Comparison of ENCODE assay signal across 14 cellular contexts in the genomic region with DNA sequence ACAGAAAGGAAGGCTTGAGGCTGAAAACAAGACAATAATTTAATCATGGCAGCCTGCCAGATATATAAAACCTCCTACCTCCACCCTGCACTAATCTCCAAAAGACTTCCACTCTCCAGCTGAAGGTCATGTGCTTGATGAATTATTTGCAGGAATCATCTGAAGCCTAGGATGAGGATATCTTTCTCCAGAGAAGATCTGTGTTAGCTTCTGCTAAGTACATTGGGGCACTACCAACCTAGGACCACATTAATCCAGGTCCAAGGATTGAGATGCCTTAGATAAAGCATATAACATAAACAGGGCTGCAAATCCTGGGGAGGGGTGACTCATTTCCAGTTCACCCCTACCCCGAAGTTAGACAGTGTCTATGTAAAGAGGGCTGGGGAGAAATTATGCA.
A peak's percentile ranks its signal among the peaks of the same experiment; 100 is the strongest.
DNase-seq lines count a peak whose midpoint lies in the region; ATAC-seq and TF ChIP-seq lines count a peak whose summit lies in the region.
"Had no signal": no experiment of that assay in that cellular context is flagged by ENCODE, and none has a peak within 500 bp of the region (broad histone marks: within the 10 kb centered on the region; RNA-seq: fewer than 3 reads in every experiment).

No MANE protein-coding gene starts in this region.

- no peak overlapping the region for H4K5ac ChIP-seq in IMR-90 (ENCODE audit: low read depth, low read length)

- no peak overlapping the region for H2BK5ac ChIP-seq in IMR-90 (ENCODE audit: low read depth, low read length, poor library complexity, severe bottlenecking)

- no peak overlapping the region; the same call in 1 of the 2 replicates for H2AK5ac ChIP-seq in IMR-90 (ENCODE audit: low read depth, low read length)

- TF ChIP-seq CTCF in IMR-90 (conservative IDR thresholded peaks at IDR 0.05; ENCODE audit: low read depth, low read length) = no peak
- TF ChIP-seq CTCF in lung (IDR thresholded peaks at IDR 0.05; ENCODE audit: control extremely low read depth, extremely low read depth) = no peak

- H3K14ac ChIP-seq in IMR-90 (replicated peaks; ENCODE audit: low read depth, low read length) = peak overlapping the region; percentile 47; the same call in 1 of the 2 replicates

- no peak overlapping the region for H3K4me2 ChIP-seq in IMR-90 (ENCODE audit: low read depth, low read length)
- H3K4me2 ChIP-seq: GM23338 had no signal

- intact Hi-C loops in IMR-90 (cut with micrococcal nuclease) = loop anchor here (5.0 kb wide), 1 partner anchor 35 kb away; no protein-coding TSS in a partner anchor

- H3K4me3 ChIP-seq in IMR-90 (ENCODE audit: insufficient read depth, low read depth, low read length) (no peak overlapping the region), adipocyte (ENCODE audit: low read length) (no peak overlapping the region), lung (no peak overlapping the region)
- H3K4me3 ChIP-seq: GM23338 had no signal

- no peak overlapping the region for H2AFZ ChIP-seq in IMR-90 (replicated peaks; ENCODE audit: low read length, poor library complexity)
- H2AFZ ChIP-seq: GM23338 had no signal

- H2BK20ac ChIP-seq in IMR-90 (ENCODE audit: low read depth, low read length) = no peak overlapping the region

- H3K79me1 ChIP-seq in IMR-90 (ENCODE audit: low read depth in 1 of 2, low read length in 2 of 2) = peaks cover 9 to 25% of the 10 kb centered on the region in 2 experiments

- H3K9ac ChIP-seq in IMR-90 (ENCODE audit: low read depth, low read length) (no peak overlapping the region), adipocyte (ENCODE audit: low read length) (no peak overlapping the region)

- H3K27ac ChIP-seq in IMR-90 (ENCODE audit: insufficient read depth, low read length) (no peak overlapping the region), lung (ENCODE audit: low read depth in 1 of 2, low read length in 1 of 2) (no peak overlapping the region)

- peak overlapping the region in 1 of 2 experiments; percentile 60; a peak in 1 of 4 replicates for H4K8ac ChIP-seq in IMR-90 (ENCODE audit: low read depth in 2 of 2, low read length in 2 of 2)

- dilution Hi-C loops in IMR-90 (cut with HindIII; ENCODE audit: low sequenced_read_pairs, unreplicated experiment) = no loop called here

- CTCF ChIA-PET in IMR-90 (lab: Yijun Ruan, JAX) = no interaction called here

- H3K4me1 ChIP-seq in IMR-90 (ENCODE audit: control insufficient read depth, insufficient read depth, low read length) (peaks cover 3% of the 10 kb centered on the region), adipocyte (ENCODE audit: control insufficient read depth, insufficient read depth, low read length) (peaks cover 6% of the 10 kb centered on the region), lung (ENCODE audit: control insufficient read depth in 2 of 2, insufficient read depth in 2 of 2, low read length in 2 of 2) (peaks cover 0 to 10% of the 10 kb centered on the region in 2 donors)

- no peak overlapping the region for H3K18ac ChIP-seq in IMR-90 (ENCODE audit: low read depth, low read length)

- H4K20me1 ChIP-seq in IMR-90 (ENCODE audit: insufficient read depth, low read length) = peaks cover 3% of the 10 kb centered on the region; the same call in 1 of the 2 replicates

- ATAC-seq in IMR-90 (ENCODE audit: low read depth) (peak; percentile 32), lung (ENCODE audit: insufficient read depth, low FRiP score) (peak; percentile 27), GM19328 (IDR thresholded peaks at IDR 0.05; ENCODE audit: unreplicated experiment) (no peak), GM19397 (IDR thresholded peaks at IDR 0.05; ENCODE audit: unreplicated experiment) (no peak)
- ATAC-seq: GM23338, sciatic nerve had no signal

- H3K56ac ChIP-seq in IMR-90 (ENCODE audit: extremely low read depth, insufficient read depth, low read length) = no peak overlapping the region

- POLR2A ChIA-PET in IMR-90 (lab: Charles Lee; ENCODE audit: unreplicated experiment) = no interaction called here

- DNase-seq in COR-L47 (lab: John Stamatoyannopoulos, UW) = peak; percentile 52
- peak; percentile 22 for DNase-seq in IMR-90
- DNase-seq in adipocyte (ENCODE audit: low read depth) = peak; percentile 25
- DNase-seq in lung (ENCODE audit: low spot score) = no peak
- DNase-seq in DMS153 (lab: John Stamatoyannopoulos, UW) = no peak
- no peak for DNase-seq in SW480 (ENCODE audit: low spot score)
- DNase-seq: activated effector memory CD4-positive, alpha-beta T cell treated with Interleukin-2 at 50 U/mL for 16 hours; CD4-positive, CD25-positive, alpha-beta regulatory T cell; central memory CD4-positive, alpha-beta T cell; NK-92 treated with Interleukin-12 subunit alpha and Interleukin-12 subunit beta, amount 100 ng/mL, for 24 hours had no signal

- no peak for TF ChIP-seq RAD21 in IMR-90 (IDR thresholded peaks at IDR 0.05; ENCODE audit: low read length)

- WGBS in IMR-90 (ENCODE audit: extremely low coverage in 2 of 2, insufficient read length in 1 of 2), 2 experiments = no CpG with 5 or more reads among the region's 1 CpG
- WGBS in lung, 2 donors = 65 to 81% methylated on average over 1 of the region's 1 CpG

- H3K9me3 ChIP-seq in IMR-90 (ENCODE audit: control insufficient read depth, insufficient read depth, low read length) = no peaks in the 10 kb centered on the region
- H3K9me3 ChIP-seq in adipocyte (ENCODE audit: control insufficient read depth, low read length) = no peaks in the 10 kb centered on the region
- no peaks in the 10 kb centered on the region for H3K9me3 ChIP-seq in lung (ENCODE audit: control insufficient read depth in 2 of 2, insufficient read depth in 1 of 2, low read length in 1 of 2)

- no peak overlapping the region for H2BK15ac ChIP-seq in IMR-90 (ENCODE audit: low read depth, low read length)

- H3K9me1 ChIP-seq in IMR-90 (ENCODE audit: insufficient read depth, low read length) = peaks cover 4% of the 10 kb centered on the region; the same call in 1 of the 2 replicates

- H4K91ac ChIP-seq in IMR-90 (ENCODE audit: insufficient read depth, low read depth, low read length) = no peak overlapping the region

- no peak overlapping the region for H2AK9ac ChIP-seq in IMR-90 (replicated peaks; ENCODE audit: low read depth, low read length, poor library complexity)

- H3K4ac ChIP-seq in IMR-90 (ENCODE audit: low read depth, low read length) = no peak overlapping the region

- H2BK120ac ChIP-seq in IMR-90 (ENCODE audit: low read depth, low read length) = no peak overlapping the region

- H3K23ac ChIP-seq in IMR-90 (ENCODE audit: low read depth, low read length) = peak overlapping the region; percentile 63; the same call in 1 of the 2 replicates

- BruUV-seq in IMR-90 (replicated peaks; lab: Mats Ljungman, UMichigan) = no TSS peak

- no peak for TF ChIP-seq POLR2A in IMR-90 (IDR thresholded peaks at IDR 0.05; ENCODE audit: low read depth, low read length)

- peaks cover 15% of the 10 kb centered on the region for H3K36me3 ChIP-seq in IMR-90 (ENCODE audit: control insufficient read depth, insufficient read depth, low read length)
- peaks cover 81% of the 10 kb centered on the region for H3K36me3 ChIP-seq in adipocyte (ENCODE audit: control insufficient read depth, insufficient read depth, low read length, severe bottlenecking)
- H3K36me3 ChIP-seq in lung (ENCODE audit: control insufficient read depth in 2 of 2, insufficient read depth in 2 of 2, low read length in 2 of 2) = peaks cover 2 to 9% of the 10 kb centered on the region in 2 donors

- H3K27me3 ChIP-seq in IMR-90 (ENCODE audit: control insufficient read depth, insufficient read depth, low read length) (no peaks in the 10 kb centered on the region), adipocyte (replicated peaks; ENCODE audit: control insufficient read depth, insufficient read depth, low read length) (no peaks in the 10 kb centered on the region), lung (ENCODE audit: control insufficient read depth, insufficient read depth) (no peaks in the 10 kb centered on the region)

- in situ Hi-C loops in IMR-90 (cut with MboI; ENCODE audit: low sequenced_read_pairs) = no loop called here

TF ChIP-seq in IMR-90, 13 proteins besides CTCF, POLR2A, EP300 and RAD21:
- TF ChIP-seq NFE2L2 (IDR thresholded peaks at IDR 0.05; ENCODE audit: low read depth, low read length) (no peak), SMC3 (IDR thresholded peaks at IDR 0.05; ENCODE audit: low read depth, low read length) (no peak), MAZ (IDR thresholded peaks at IDR 0.05; ENCODE audit: borderline replicate concordance, low read depth, low read length) (no peak), MAFK (IDR thresholded peaks at IDR 0.05; ENCODE audit: low read depth, low read length) (no peak), RFX5 (IDR thresholded peaks at IDR 0.05; ENCODE audit: low read depth, low read length) (no peak), MXI1 (IDR thresholded peaks at IDR 0.05; ENCODE audit: borderline replicate concordance, low read depth, low read length) (no peak), FOS (IDR thresholded peaks at IDR 0.05; ENCODE audit: low read depth, low read length) (no peak), RCOR1 (IDR thresholded peaks at IDR 0.05; ENCODE audit: insufficient replicate concordance, low read length) (no peak), CEBPB (IDR thresholded peaks at IDR 0.05; ENCODE audit: low read depth, low read length) (no peak), CHD1 (IDR thresholded peaks at IDR 0.05; ENCODE audit: low read depth, low read length) (no peak), BHLHE40 (IDR thresholded peaks at IDR 0.05; ENCODE audit: low read depth, low read length) (no peak)
- TF ChIP-seq, protein P1, sequence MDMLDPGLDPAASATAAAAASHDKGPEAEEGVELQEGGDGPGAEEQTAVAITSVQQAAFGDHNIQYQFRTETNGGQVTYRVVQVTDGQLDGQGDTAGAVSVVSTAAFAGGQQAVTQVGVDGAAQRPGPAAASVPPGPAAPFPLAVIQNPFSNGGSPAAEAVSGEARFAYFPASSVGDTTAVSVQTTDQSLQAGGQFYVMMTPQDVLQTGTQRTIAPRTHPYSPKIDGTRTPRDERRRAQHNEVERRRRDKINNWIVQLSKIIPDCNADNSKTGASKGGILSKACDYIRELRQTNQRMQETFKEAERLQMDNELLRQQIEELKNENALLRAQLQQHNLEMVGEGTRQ (IDR thresholded peaks at IDR 0.05; ENCODE audit: low read depth, low read length) = no peak
- TF ChIP-seq, protein P2, sequence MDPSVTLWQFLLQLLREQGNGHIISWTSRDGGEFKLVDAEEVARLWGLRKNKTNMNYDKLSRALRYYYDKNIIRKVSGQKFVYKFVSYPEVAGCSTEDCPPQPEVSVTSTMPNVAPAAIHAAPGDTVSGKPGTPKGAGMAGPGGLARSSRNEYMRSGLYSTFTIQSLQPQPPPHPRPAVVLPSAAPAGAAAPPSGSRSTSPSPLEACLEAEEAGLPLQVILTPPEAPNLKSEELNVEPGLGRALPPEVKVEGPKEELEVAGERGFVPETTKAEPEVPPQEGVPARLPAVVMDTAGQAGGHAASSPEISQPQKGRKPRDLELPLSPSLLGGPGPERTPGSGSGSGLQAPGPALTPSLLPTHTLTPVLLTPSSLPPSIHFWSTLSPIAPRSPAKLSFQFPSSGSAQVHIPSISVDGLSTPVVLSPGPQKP (IDR thresholded peaks at IDR 0.05; ENCODE audit: borderline replicate concordance, low read depth, low read length) = no peak

Comparison
In these comparisons a context has a peak if more than half of its experiments do, and no peak if none do; other contexts are left out.
1. DNase-seq: peak in COR-L47 (single experiment), IMR-90 (single experiment) and adipocyte (single experiment); none in lung (single experiment), DMS153 (single experiment) and SW480 (single experiment).
2. ATAC-seq: peak in IMR-90 (single experiment) and lung (single experiment); none in GM19328 (single experiment) and GM19397 (single experiment).